9 cellular contexts compared by ENCODE assay signal in genomic region chr1:53316058-53316741, GRCh38. TPM values are rescaled to one million over a fixed set of nuclear protein-coding genes. Genes with fewer than 3 reads are reported as not detected.
A peak's percentile ranks its signal among the peaks of the same experiment; 100 is the strongest.
DNase-seq lines count a peak whose midpoint lies in the region; ATAC-seq and TF ChIP-seq lines count a peak whose summit lies in the region.
"Had no signal": no experiment of that assay in that cellular context is flagged by ENCODE, and none has a peak within 500 bp of the region (broad histone marks: within the 10 kb centered on the region; RNA-seq: fewer than 3 reads in every experiment).

No MANE protein-coding gene starts in this region.

- H3K27me3 ChIP-seq in BLaER1 treated with 17β-estradiol and CSF1 and Interleukin-3, amounts not matched to agents 10 nM and 100 nM = no peaks in the 10 kb centered on the region

- no peaks in the 10 kb centered on the region for H3K9me3 ChIP-seq in BLaER1 treated with 17β-estradiol and CSF1 and Interleukin-3, amounts not matched to agents 10 nM and 100 nM (replicated peaks in 1 of 11)
- H3K9me3 ChIP-seq: prostate gland had no signal

- H3K27ac ChIP-seq in BLaER1 treated with 17β-estradiol and CSF1 and Interleukin-3, amounts not matched to agents 10 nM and 100 nM = peak overlapping the region; percentile 19 to 74 (median 64); a peak in 21 of 22 replicates
- H3K27ac ChIP-seq: prostate gland had no signal

- H3K9ac ChIP-seq in BLaER1 treated with 17β-estradiol and CSF1 and Interleukin-3, amounts not matched to agents 10 nM and 100 nM = peak overlapping the region in 9 of 11 experiments; percentile 32 to 70 (median 55); a peak in 17 of 22 replicates

- in situ Hi-C loops in G401 (cut with HindIII; ENCODE audit: low sequenced_read_pairs) = no loop called here

- TF ChIP-seq CTCF in GM12872 (IDR thresholded peaks at IDR 0.05; ENCODE audit: insufficient read depth, low read depth, low read length) = peak; percentile 28; the same call in 2 of the 3 replicates

- peak overlapping the region; percentile 75 to 99 (median 97) for H3K4me2 ChIP-seq in BLaER1 treated with 17β-estradiol and CSF1 and Interleukin-3, amounts not matched to agents 10 nM and 100 nM

- H3K4me3 ChIP-seq in BLaER1 treated with 17β-estradiol and CSF1 and Interleukin-3, amounts not matched to agents 10 nM and 100 nM = peak overlapping the region in 3 of 10 experiments; percentile 5 to 36 (median 18); a peak in 5 of 20 replicates
- H3K4me3 ChIP-seq: prostate gland had no signal

- H4K20me1 ChIP-seq in BLaER1 treated with 17β-estradiol and CSF1 and Interleukin-3, amounts not matched to agents 10 nM and 100 nM = peaks cover 0 to 100% (median 97%) of the 10 kb centered on the region in 11 experiments; a peak in 18 of 22 replicates

- DNase-seq in amniotic epithelial cell (ENCODE audit: low read depth) (peak; percentile 38), kidney tubule cell (ENCODE audit: low spot score) (peak; percentile 49), G401 (ENCODE audit: low spot score) (no peak)

- ATAC-seq in GM18517 (IDR thresholded peaks at IDR 0.05; ENCODE audit: unreplicated experiment) (no peak), HG02588 (IDR thresholded peaks at IDR 0.05; ENCODE audit: unreplicated experiment) (no peak), GM18909 (IDR thresholded peaks at IDR 0.05; ENCODE audit: poor library complexity, unreplicated experiment) (no peak)

- peaks cover 63 to 100% (median 100%) of the 10 kb centered on the region in 10 experiments for H3K4me1 ChIP-seq in BLaER1 treated with 17β-estradiol and CSF1 and Interleukin-3, amounts not matched to agents 10 nM and 100 nM
- H3K4me1 ChIP-seq: prostate gland had no signal

- H3K36me3 ChIP-seq in BLaER1 treated with 17β-estradiol and CSF1 and Interleukin-3, amounts not matched to agents 10 nM and 100 nM = peaks cover 0 to 73% (median 58%) of the 10 kb centered on the region in 11 experiments; a peak in 16 of 22 replicates
- H3K36me3 ChIP-seq: prostate gland had no signal

RNA-seq across cellular contexts. Expression of gene LRP8, which starts 11.7 kb away (rescaled TPM):
- 7.0 and 8.0 TPM in 2 replicates for total RNA-seq in G401 (2014; rRNA removed; shearing (Covaris generic))
